19 cellular contexts compared by ENCODE assay signal in the genomic region with DNA sequence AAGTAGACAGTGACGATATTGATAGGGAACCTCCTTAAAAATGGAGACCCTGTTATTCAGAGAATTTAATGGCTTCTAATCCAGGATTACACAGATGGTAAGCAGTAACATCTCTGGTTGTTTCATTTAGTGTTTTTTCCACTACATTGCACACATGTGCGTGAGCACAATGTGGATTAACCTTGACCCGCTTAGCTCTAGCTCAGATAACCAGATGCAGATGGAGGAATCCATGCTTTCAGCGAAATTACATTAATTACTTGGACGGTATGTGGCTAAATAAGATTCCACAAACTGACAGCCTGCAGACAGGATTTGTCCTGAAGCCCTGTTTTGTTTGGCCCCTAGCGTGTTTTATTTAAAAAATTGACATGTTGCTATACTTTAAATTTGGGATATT.
A peak's percentile ranks its signal among the peaks of the same experiment; 100 is the strongest.
DNase-seq lines count a peak whose midpoint lies in the region; ATAC-seq and TF ChIP-seq lines count a peak whose summit lies in the region.
"Had no signal": no experiment of that assay in that cellular context is flagged by ENCODE, and none has a peak within 500 bp of the region (broad histone marks: within the 10 kb centered on the region; RNA-seq: fewer than 3 reads in every experiment).

No MANE protein-coding gene starts in this region.

- no peaks in the 10 kb centered on the region for H3K9me3 ChIP-seq in breast epithelium
- H3K9me3 ChIP-seq in adipocyte (ENCODE audit: control insufficient read depth, low read length), result no peaks in the 10 kb centered on the region
- H3K9me3 ChIP-seq in gastroesophageal sphincter, result no peaks in the 10 kb centered on the region
- H3K9me3 ChIP-seq: MG63 had no signal

- H3K27ac Mint-ChIP-seq in MCF 10A (ENCODE audit: low read depth, unreplicated experiment), result no peak overlapping the region
- H3K27ac Mint-ChIP-seq: activated naive CD4-positive, alpha-beta T cell treated with anti-CD3 and anti-CD28 coated beads, Interleukin-2, amount 10 ng/mL, durations not matched to agents 7 days and 5 days; memory B cell had no signal

- TF ChIP-seq CTCF in breast epithelium (IDR thresholded peaks at IDR 0.05), result no peak
- TF ChIP-seq CTCF in MCF 10A (IDR thresholded peaks at IDR 0.05; ENCODE audit: unreplicated experiment), result no peak
- no peak for TF ChIP-seq CTCF in gastroesophageal sphincter (IDR thresholded peaks at IDR 0.05)

- DNase-seq in breast epithelium (ENCODE audit: low spot score in 2 of 2) (no peak), MCF 10A (ENCODE audit: unreplicated experiment) (no peak), adipocyte (ENCODE audit: low read depth) (peak; percentile 72), NCI-H2227 treated with DMSO at 0.1 percent for 48 hours (lab: John Stamatoyannopoulos, UW) (no peak), NCI-H2107 (lab: John Stamatoyannopoulos, UW) (no peak), UCSD-AML1 (lab: John Stamatoyannopoulos, UW; ENCODE audit: unreplicated experiment) (no peak)
- DNase-seq: 8988T; activated CD4-positive, alpha-beta T cell treated with anti-CD3 and anti-CD28 coated beads for 4 hours; activated naive CD4-positive, alpha-beta T cell treated with anti-CD3 and anti-CD28 coated beads, Interleukin-2, amount 10 ng/mL, durations not matched to agents 7 days and 5 days; C1 segment of cervical spinal cord; left colon; NCI-H1436; NCI-H69; stimulated activated CD4-positive, alpha-beta T cell treated with anti-CD3 and anti-CD28 coated beads, Interleukin-2, amount 100 ng/mL, for 48 hours; stimulated activated naive CD4-positive, alpha-beta T cell had no signal

- no TSS peak for BruUV-seq in MCF 10A (replicated peaks; lab: Mats Ljungman, UMichigan)

- intact Hi-C loops in breast epithelium (cut with DNase I; ENCODE audit: low total_unique reads), result no loop called here
- intact Hi-C loops in MCF 10A (cut with micrococcal nuclease), result no loop called here

- H3K27ac ChIP-seq in breast epithelium (peak overlapping the region; percentile 58 to 75), gastroesophageal sphincter (peak overlapping the region in 3 of 4 donors; percentile 62 to 73 (median 62))

- CTCF ChIA-PET in MCF 10A (lab: Yijun Ruan, JAX), result no interaction called here

- H3K4me1 ChIP-seq in breast epithelium (no peaks in the 10 kb centered on the region), adipocyte (ENCODE audit: control insufficient read depth, insufficient read depth, low read length) (peaks cover 35% of the 10 kb centered on the region), gastroesophageal sphincter (peaks cover 0 to 32% (median 7%) of the 10 kb centered on the region in 3 donors)

- no peaks in the 10 kb centered on the region for H3K9me3 Mint-ChIP-seq in MCF 10A (ENCODE audit: unreplicated experiment)
- H3K9me3 Mint-ChIP-seq: activated naive CD4-positive, alpha-beta T cell treated with anti-CD3 and anti-CD28 coated beads, Interleukin-2, amount 10 ng/mL, durations not matched to agents 7 days and 5 days; memory B cell had no signal

- H3K36me3 ChIP-seq in breast epithelium (no peaks in the 10 kb centered on the region), adipocyte (ENCODE audit: control insufficient read depth, insufficient read depth, low read length, severe bottlenecking) (no peaks in the 10 kb centered on the region), gastroesophageal sphincter (no peaks in the 10 kb centered on the region)
- H3K36me3 ChIP-seq: MG63 had no signal

- POLR2A ChIA-PET in MCF 10A (lab: Yijun Ruan, JAX), result no interaction called here

- TF ChIP-seq EP300 in gastroesophageal sphincter (IDR thresholded peaks at IDR 0.05), result no peak

- ATAC-seq in gastroesophageal sphincter, result no peak
- no peak for ATAC-seq in HG03439 (IDR thresholded peaks at IDR 0.05; ENCODE audit: unreplicated experiment)
- ATAC-seq: left colon had no signal

- no peaks in the 10 kb centered on the region for H3K27me3 Mint-ChIP-seq in MCF 10A (ENCODE audit: insufficient read depth, unreplicated experiment)
- H3K27me3 Mint-ChIP-seq: activated naive CD4-positive, alpha-beta T cell treated with anti-CD3 and anti-CD28 coated beads, Interleukin-2, amount 10 ng/mL, durations not matched to agents 7 days and 5 days; memory B cell had no signal

- H3K4me3 Mint-ChIP-seq in MCF 10A (ENCODE audit: unreplicated experiment), result no peak overlapping the region
- H3K4me3 Mint-ChIP-seq: activated naive CD4-positive, alpha-beta T cell treated with anti-CD3 and anti-CD28 coated beads, Interleukin-2, amount 10 ng/mL, durations not matched to agents 7 days and 5 days; memory B cell had no signal

- 60 to 85% methylated on average over 6 of the region's 6 CpGs for WGBS in gastroesophageal sphincter (ENCODE audit: low coverage in 1 of 2), 2 donors

- no peak overlapping the region for H3K4me3 ChIP-seq in breast epithelium
- H3K4me3 ChIP-seq in adipocyte (ENCODE audit: low read length), result no peak overlapping the region
- H3K4me3 ChIP-seq in gastroesophageal sphincter, result no peak overlapping the region
- H3K4me3 ChIP-seq: MG63 had no signal

- no peak overlapping the region for H3K9ac ChIP-seq in adipocyte (ENCODE audit: low read length)

- H3K27me3 ChIP-seq in breast epithelium (no peaks in the 10 kb centered on the region), adipocyte (replicated peaks; ENCODE audit: control insufficient read depth, insufficient read depth, low read length) (no peaks in the 10 kb centered on the region), gastroesophageal sphincter (no peaks in the 10 kb centered on the region)
- H3K27me3 ChIP-seq: MG63 had no signal

- peaks cover 16% of the 10 kb centered on the region for H3K4me1 Mint-ChIP-seq in MCF 10A (ENCODE audit: insufficient read depth, unreplicated experiment)
- H3K4me1 Mint-ChIP-seq: activated naive CD4-positive, alpha-beta T cell treated with anti-CD3 and anti-CD28 coated beads, Interleukin-2, amount 10 ng/mL, durations not matched to agents 7 days and 5 days; memory B cell had no signal

- TF ChIP-seq POLR2A in breast epithelium (IDR thresholded peaks at IDR 0.05) (no peak), gastroesophageal sphincter (IDR thresholded peaks at IDR 0.05) (no peak)

- H3K36me3 Mint-ChIP-seq in MCF 10A (ENCODE audit: insufficient read depth, unreplicated experiment), result no peaks in the 10 kb centered on the region
- H3K36me3 Mint-ChIP-seq: activated naive CD4-positive, alpha-beta T cell treated with anti-CD3 and anti-CD28 coated beads, Interleukin-2, amount 10 ng/mL, durations not matched to agents 7 days and 5 days had no signal
